9 cellular contexts compared by ENCODE assay signal in genomic region chr13:79451500-79451962, GRCh38.
A peak's percentile ranks its signal among the peaks of the same experiment; 100 is the strongest.
DNase-seq lines count a peak whose midpoint lies in the region; ATAC-seq and TF ChIP-seq lines count a peak whose summit lies in the region.
"Had no signal": no experiment of that assay in that cellular context is flagged by ENCODE, and none has a peak within 500 bp of the region (broad histone marks: within the 10 kb centered on the region; RNA-seq: fewer than 3 reads in every experiment).

No MANE protein-coding gene starts in this region.

- H3K4me3 ChIP-seq in foreskin fibroblast (ENCODE audit: low read depth in 1 of 2, low read length in 2 of 2) (no peak overlapping the region), coronary artery (no peak overlapping the region)
- H3K4me3 ChIP-seq: dorsolateral prefrontal cortex had no signal

- no peak for TF ChIP-seq CTCF in foreskin fibroblast (IDR thresholded peaks at IDR 0.05; ENCODE audit: low read depth, low read length)
- no peak for TF ChIP-seq CTCF in coronary artery (IDR thresholded peaks at IDR 0.05)

- no peak overlapping the region for H3K27ac ChIP-seq in coronary artery
- H3K27ac ChIP-seq: dorsolateral prefrontal cortex had no signal

- ATAC-seq in GM18517 (IDR thresholded peaks at IDR 0.05; ENCODE audit: unreplicated experiment) = peak; percentile 97
- ATAC-seq in HG02678 (IDR thresholded peaks at IDR 0.05; ENCODE audit: unreplicated experiment) = peak; percentile 99

- peak; percentile 11 for DNase-seq in NK-92 (lab: John Stamatoyannopoulos, UW; ENCODE audit: unreplicated experiment)
- peak; percentile 92 for DNase-seq in activated CD8-positive, alpha-beta memory T cell treated with anti-CD3 and anti-CD28 coated beads, Interleukin-2, amount 50 U/mL, for 48 hours
- peak; percentile 95 to 97 for DNase-seq in foreskin fibroblast
- DNase-seq in stimulated activated CD4-positive, alpha-beta T cell treated with anti-CD3 and anti-CD28 coated beads, Interleukin-4, amount 100 ng/mL, for 48 hours (ENCODE audit: low read depth in 2 of 2) = peak; percentile 84 to 95
- DNase-seq in D341Med (ENCODE audit: low spot score) = no peak
- DNase-seq in coronary artery (ENCODE audit: low spot score) = no peak

Comparison
In these comparisons a context has a peak if more than half of its experiments do, and no peak if none do; other contexts are left out.
1. DNase-seq: peak in NK-92 (single experiment), activated CD8-positive, alpha-beta memory T cell treated with anti-CD3 and anti-CD28 coated beads, Interleukin-2, amount 50 U/mL, for 48 hours (single experiment), foreskin fibroblast (2 of 2) and stimulated activated CD4-positive, alpha-beta T cell treated with anti-CD3 and anti-CD28 coated beads, Interleukin-4, amount 100 ng/mL, for 48 hours (2 of 2); none in D341Med (single experiment) and coronary artery (single experiment).